In genomic region chr19:54478677-54479266, GRCh38 we compare ENCODE assay signal across 9 cellular contexts. TPM values are rescaled to one million over a fixed set of nuclear protein-coding genes. Genes with fewer than 3 reads are reported as not detected.
DNase-seq lines count a peak whose midpoint lies in the region; ATAC-seq and TF ChIP-seq lines count a peak whose summit lies in the region.
"Had no signal": no experiment of that assay in that cellular context is flagged by ENCODE, and none has a peak within 500 bp of the region (broad histone marks: within the 10 kb centered on the region; RNA-seq: fewer than 3 reads in every experiment).

No MANE protein-coding gene starts in this region.

- H3K4me3 ChIP-seq in OCI-LY1 (ENCODE audit: low read depth, low read length, poor library complexity, severe bottlenecking) (no peak overlapping the region), dorsolateral prefrontal cortex (no peak overlapping the region)

- no peaks in the 10 kb centered on the region for H3K9me3 Mint-ChIP-seq in natural killer cell

- peak overlapping the region; percentile 55 for H3K4me3 Mint-ChIP-seq in natural killer cell

- H3K27ac Mint-ChIP-seq in natural killer cell, result no peak overlapping the region

- H3K27me3 ChIP-seq in OCI-LY1 (ENCODE audit: insufficient read depth, low read length) (no peaks in the 10 kb centered on the region; the same call in 1 of the 2 replicates), dorsolateral prefrontal cortex (peaks cover 0 to under 1% (median 0%) of the 10 kb centered on the region in 45 donors)

- intact Hi-C loops in dorsolateral prefrontal cortex (cut with DNase I), result loop anchor here (10.0 kb wide), 1 partner anchor 196 kb away; no protein-coding TSS in a partner anchor
- intact Hi-C loops in natural killer cell (cut with micrococcal nuclease), result loop anchor here (10.0 kb wide), 1 partner anchor 356 kb away; the partner anchor contains the start of gene KIR2DS4

- no peaks in the 10 kb centered on the region for H3K9me2 ChIP-seq in OCI-LY1 (ENCODE audit: low read depth, low read length)

- no peaks in the 10 kb centered on the region for H3K36me3 Mint-ChIP-seq in natural killer cell

- H3K4me1 Mint-ChIP-seq in natural killer cell, result peaks cover 42 to 44% of the 10 kb centered on the region in 2 donors

- H3K9ac ChIP-seq in OCI-LY1 (ENCODE audit: low read length), result no peak overlapping the region

- H3K27ac ChIP-seq in OCI-LY1 (ENCODE audit: low read depth, low read length, poor library complexity, severe bottlenecking) (no peak overlapping the region), dorsolateral prefrontal cortex (no peak overlapping the region)

- H3K9me3 ChIP-seq in OCI-LY1 (ENCODE audit: low read length), result no peaks in the 10 kb centered on the region

- no peaks in the 10 kb centered on the region for H3K36me3 ChIP-seq in OCI-LY1 (ENCODE audit: insufficient read depth, low read length)

- H3K79me2 ChIP-seq in OCI-LY1 (ENCODE audit: insufficient read depth, low read length), result no peaks in the 10 kb centered on the region

- no peak overlapping the region for H3K4me2 ChIP-seq in OCI-LY1 (ENCODE audit: low read length)

- no peaks in the 10 kb centered on the region for H3K4me1 ChIP-seq in OCI-LY1 (ENCODE audit: insufficient read depth, low read length, severe bottlenecking)

- DNase-seq in Caki2 (ENCODE audit: low read depth) (peak; percentile 30), H4 (ENCODE audit: low spot score) (peak; percentile 73), dorsolateral prefrontal cortex (no peak), natural killer cell (no peak)
- no peak for DNase-seq in central memory CD4-positive, alpha-beta T cell

- peak; percentile 65 for TF ChIP-seq CTCF in OCI-LY1 (IDR thresholded peaks at IDR 0.05; ENCODE audit: low read length)
- peak in 55 of 56 donors; percentile 24 to 68 (median 56) for TF ChIP-seq CTCF in dorsolateral prefrontal cortex (IDR thresholded peaks at IDR 0.05 in 54 of 56, conservative IDR thresholded peaks at IDR 0.05 in 2 of 56; ENCODE audit: low read depth in 1 of 56, partially characterized antibody in 56 of 56)
- peak; percentile 81 for TF ChIP-seq CTCF in natural killer cell (IDR thresholded peaks at IDR 0.05)

- no peaks in the 10 kb centered on the region; the same call in 1 of the 2 replicates for H3F3A ChIP-seq in OCI-LY1 (ENCODE audit: insufficient read depth, low read length)

- ATAC-seq in natural killer cell (peak; percentile 61 to 73 (median 68)), HG02678 (IDR thresholded peaks at IDR 0.05; ENCODE audit: unreplicated experiment) (no peak), HG03139 (IDR thresholded peaks at IDR 0.05; ENCODE audit: unreplicated experiment) (no peak)

- H2AFZ ChIP-seq in OCI-LY1 (ENCODE audit: low read length), result no peak overlapping the region

- in situ Hi-C loops in Caki2 (cut with HindIII; ENCODE audit: low pct_unique_long_range_greater_than_20kb, low sequenced_read_pairs), result no loop called here

- peaks cover 32 to 41% of the 10 kb centered on the region in 2 donors for H3K27me3 Mint-ChIP-seq in natural killer cell (ENCODE audit: low read depth in 2 of 2)

- H4K20me1 ChIP-seq in OCI-LY1 (ENCODE audit: insufficient read depth, low read length), result no peaks in the 10 kb centered on the region

RNA-seq across cellular contexts. Expression of gene CDC42EP5, which starts 5.7 kb away (rescaled TPM):
- total RNA-seq in Caki2 (2014; rRNA removed; shearing (Covaris generic); ENCODE audit: low replicate concordance), result 0.93 TPM in 1 of 2 replicates, not detected in the other
- total RNA-seq in H4 (2014; rRNA removed; shearing (Covaris generic)), result 5.1 and 7.0 TPM in 2 replicates
- total RNA-seq in dorsolateral prefrontal cortex (10 to 100 TPM in 2 of 120 experiments, 1 to 10 TPM in 116, under 1 TPM in 2; 0.66 to 11.0 (median 3.4) TPM), natural killer cell (not detected)
- total RNA-seq: T-helper 1 cell treated with Interleukin-12 subunit alpha and Interleukin-12 subunit beta and Interleukin-4 antibody, amounts not matched to agents 30 ng/mL and 1 ng/mL, for 36 hours had no signal

RNA-seq across cellular contexts. Expression of gene LENG9, which starts 15.2 kb away (rescaled TPM):
- total RNA-seq in Caki2 (2014; rRNA removed; shearing (Covaris generic); ENCODE audit: low replicate concordance), result 6.0 and 8.6 TPM in 2 replicates
- total RNA-seq in H4 (2014; rRNA removed; shearing (Covaris generic)), result 0.33 and 0.64 TPM in 2 replicates
- total RNA-seq in dorsolateral prefrontal cortex (1 to 10 TPM in 119 of 120 experiments, under 1 TPM in 1; 0.94 to 5.4 (median 3.1) TPM), natural killer cell (1 to 10 TPM; 3.2 to 5.6 (median 4.3) TPM)

RNA-seq across cellular contexts. Expression of gene LAIR2, which starts 23.9 kb away (rescaled TPM):
- not detected in 2 replicates for total RNA-seq in Caki2 (2014; rRNA removed; shearing (Covaris generic); ENCODE audit: low replicate concordance)
- not detected in 2 replicates for total RNA-seq in H4 (2014; rRNA removed; shearing (Covaris generic))
- total RNA-seq in dorsolateral prefrontal cortex (1 to 10 TPM in 26 of 120 experiments, under 1 TPM in 5, not detected in 89; 0.62 to 2.7 (median 1.3) TPM), natural killer cell (10 to 100 TPM; 44.1 to 67.7 (median 53.3) TPM)

RNA-seq across cellular contexts. Expression of gene LENG8, which starts 29.8 kb away (rescaled TPM):
- total RNA-seq in Caki2 (2014; rRNA removed; shearing (Covaris generic); ENCODE audit: low replicate concordance), result 3.6 and 12.0 TPM in 2 replicates
- total RNA-seq in H4 (2014; rRNA removed; shearing (Covaris generic)), result 4.3 and 4.6 TPM in 2 replicates
- total RNA-seq in dorsolateral prefrontal cortex, result 100 to 1,000 TPM; 122 to 322 (median 204) TPM
- total RNA-seq in natural killer cell, result 100 to 1,000 TPM; 479 to 563 (median 507) TPM

Comparison
In these comparisons a context has a peak if more than half of its experiments do, and no peak if none do; other contexts are left out.
1. DNase-seq: peak in Caki2 (single experiment) and H4 (single experiment); none in dorsolateral prefrontal cortex (0 of 10), natural killer cell (single experiment) and central memory CD4-positive, alpha-beta T cell (single experiment).
2. ATAC-seq: peak in natural killer cell (3 of 3); none in HG02678 (single experiment) and HG03139 (single experiment).
3. RNA of gene LAIR2, which starts 23.9 kb away (total RNA-seq): 44.1 to 67.7 TPM in natural killer cell; 0.62 to 2.7 TPM in dorsolateral prefrontal cortex, not detected in Caki2 and not detected in H4; every median in the first group is over 10 times any median in the second.
4. Peak in every context shown above with its lines, with median percentiles within 50 percentile points of each other: CTCF ChIP-seq.